In the genomic region with DNA sequence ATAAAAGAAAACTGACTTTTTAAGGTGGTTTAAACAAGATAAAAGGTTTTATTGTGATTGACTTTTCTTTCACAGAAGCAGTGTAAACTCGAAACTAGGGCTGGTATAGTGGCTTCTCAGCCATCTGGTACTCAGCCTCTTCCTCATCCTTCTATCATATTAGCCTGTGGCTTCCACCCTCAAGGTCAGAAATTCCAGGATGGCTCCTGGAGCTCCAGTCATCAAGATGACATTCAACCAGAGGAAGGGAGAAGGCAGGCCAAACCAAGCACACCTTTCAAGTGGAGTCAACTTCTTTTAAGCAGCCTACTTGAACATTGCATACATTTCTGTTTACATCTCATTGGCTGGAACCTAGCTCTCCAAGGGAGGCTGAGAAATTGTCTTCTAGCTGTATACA, we compare ENCODE assay signal across 11 cellular contexts. TPM values are rescaled to one million over a fixed set of nuclear protein-coding genes. Genes with fewer than 3 reads are reported as not detected.
A peak's percentile ranks its signal among the peaks of the same experiment; 100 is the strongest.
DNase-seq lines count a peak whose midpoint lies in the region; ATAC-seq and TF ChIP-seq lines count a peak whose summit lies in the region.
"Had no signal": no experiment of that assay in that cellular context is flagged by ENCODE, and none has a peak within 500 bp of the region (broad histone marks: within the 10 kb centered on the region; RNA-seq: fewer than 3 reads in every experiment).

No MANE protein-coding gene starts in this region.

- no peak for TF ChIP-seq CTCF in CD4-positive, alpha-beta T cell (IDR thresholded peaks at IDR 0.05)
- TF ChIP-seq CTCF in OCI-LY7 (conservative IDR thresholded peaks at IDR 0.05; ENCODE audit: low read length): no peak
- TF ChIP-seq CTCF in esophagus squamous epithelium (IDR thresholded peaks at IDR 0.05): no peak
- no peak for TF ChIP-seq CTCF in sigmoid colon (IDR thresholded peaks at IDR 0.05)

- H3K27me3 ChIP-seq in CD4-positive, alpha-beta T cell (ENCODE audit: control insufficient read depth, insufficient read depth, low read length): no peaks in the 10 kb centered on the region
- no peaks in the 10 kb centered on the region for H3K27me3 ChIP-seq in esophagus squamous epithelium
- no peaks in the 10 kb centered on the region for H3K27me3 ChIP-seq in sigmoid colon

- peaks cover 66% of the 10 kb centered on the region for H3K4me1 Mint-ChIP-seq in CD4-positive, alpha-beta T cell (ENCODE audit: low read depth)

- TF ChIP-seq POLR2A in esophagus squamous epithelium (IDR thresholded peaks at IDR 0.05): no peak
- no peak for TF ChIP-seq POLR2A in sigmoid colon (IDR thresholded peaks at IDR 0.05)

- H3K36me3 Mint-ChIP-seq in CD4-positive, alpha-beta T cell (ENCODE audit: low read depth): peaks cover 21% of the 10 kb centered on the region

- H4K20me1 ChIP-seq in OCI-LY7 (ENCODE audit: insufficient read depth, low read length): peaks cover 13% of the 10 kb centered on the region; the same call in 1 of the 2 replicates

- no peak for ATAC-seq in CD4-positive, alpha-beta T cell (ENCODE audit: poor library complexity)
- no peak for ATAC-seq in HG02759 (IDR thresholded peaks at IDR 0.05; ENCODE audit: unreplicated experiment)

- H3K4me1 ChIP-seq in OCI-LY7 (ENCODE audit: insufficient read depth, low read length, poor library complexity, severe bottlenecking) (peaks cover 38% of the 10 kb centered on the region), esophagus squamous epithelium (peaks cover 24 to 60% (median 37%) of the 10 kb centered on the region in 3 donors), sigmoid colon (peaks cover 0 to 42% (median 33%) of the 10 kb centered on the region in 4 donors)

- H3K27ac Mint-ChIP-seq in CD4-positive, alpha-beta T cell: peak overlapping the region; percentile 35

- POLR2A ChIA-PET in CD4-positive, alpha-beta T cell (lab: Charles Lee): interaction anchor here (0.9 to 5.0 kb wide), 3 partner anchors 8 to 21 kb away, joined by 4 to 70 read pairs (median 4); partner anchors contain the start of gene TLNRD1
- POLR2A ChIA-PET in OCI-LY7 (lab: Charles Lee): interaction anchor here (0.6 to 2.8 kb wide), 6 partner anchors 8 to 299 kb away, joined by 3 to 24 read pairs (median 4); partner anchors contain the start of gene TLNRD1

- H3K36me3 ChIP-seq in OCI-LY7 (ENCODE audit: insufficient read depth, low read length) (peaks cover 6% of the 10 kb centered on the region; the same call in 1 of the 2 replicates), esophagus squamous epithelium (peaks cover 0 to 3% (median 0%) of the 10 kb centered on the region in 3 donors), sigmoid colon (no peaks in the 10 kb centered on the region)

- H3K79me2 ChIP-seq in OCI-LY7 (ENCODE audit: insufficient read depth, low read depth, low read length): peaks cover 33% of the 10 kb centered on the region

- peak overlapping the region; percentile 92 for H3K4me2 ChIP-seq in OCI-LY7 (ENCODE audit: low read length)

- H3K27ac ChIP-seq in CD4-positive, alpha-beta T cell (ENCODE audit: low read depth, low read length): no peak overlapping the region
- H3K27ac ChIP-seq in OCI-LY7 (ENCODE audit: low read depth, low read length, poor library complexity, severe bottlenecking) (peak overlapping the region; percentile 47), esophagus squamous epithelium (peak overlapping the region; percentile 91 to 95 (median 92)), sigmoid colon (peak overlapping the region; percentile 89 to 94 (median 92))

- WGBS in esophagus squamous epithelium, 2 donors: 54 to 73% methylated on average over 1 of the region's 1 CpG
- 46 to 71% methylated on average over 1 of the region's 1 CpG for WGBS in sigmoid colon, 2 donors

- TF ChIP-seq EP300 in sigmoid colon (IDR thresholded peaks at IDR 0.05): no peak

- CTCF ChIA-PET in CD4-positive, alpha-beta T cell (lab: Charles Lee): interaction anchor here (1.4 to 3.9 kb wide), 2 partner anchors 10 to 13 kb away, joined by 6 to 15 read pairs; partner anchors contain the start of gene TLNRD1
- CTCF ChIA-PET in OCI-LY7 (lab: Charles Lee; ENCODE audit: unreplicated experiment): interaction anchor here (1.0 kb wide), 1 partner anchor 275 kb away, joined by 3 read pairs; no protein-coding TSS in a partner anchor

- BruUV-seq in OCI-LY7 (replicated peaks; lab: Mats Ljungman, UMichigan): no TSS peak

- intact Hi-C loops in CD4-positive, alpha-beta T cell (cut with DNase I, micrococcal nuclease): loop anchor here in 1 of 2 experiments (1.0 to 10.0 kb wide), 6 partner anchors 7 to 936 kb away; partner anchors contain the start of genes ABHD17C, FAH and ZFAND6
- intact Hi-C loops in OCI-LY7 (cut with micrococcal nuclease; ENCODE audit: unreplicated experiment): no loop called here
- intact Hi-C loops in esophagus squamous epithelium (cut with DNase I): no loop called here
- intact Hi-C loops in sigmoid colon (cut with DNase I): loop anchor here (10.0 kb wide), 1 partner anchor 1054 kb away; the partner anchor contains the start of gene MEX3B

- H3K9me2 ChIP-seq in OCI-LY7 (ENCODE audit: insufficient read depth, low read length): no peaks in the 10 kb centered on the region

- no peaks in the 10 kb centered on the region for H3K27me3 Mint-ChIP-seq in CD4-positive, alpha-beta T cell

- H3K9me3 Mint-ChIP-seq in CD4-positive, alpha-beta T cell: no peaks in the 10 kb centered on the region

- DNase-seq in CD4-positive, alpha-beta T cell: no peak
- DNase-seq in OCI-LY7 (ENCODE audit: low spot score) (no peak), esophagus squamous epithelium (lab: John Stamatoyannopoulos, UW) (no peak), sigmoid colon (no peak), SKM-1 treated with dmso at 0.1 percent for 144 hours (lab: John Stamatoyannopoulos, UW; ENCODE audit: unreplicated experiment) (no peak), hippocampal formation (lab: John Stamatoyannopoulos, UW) (no peak), nucleus accumbens (lab: John Stamatoyannopoulos, UW) (no peak)
- DNase-seq: activated T-cell treated with anti-CD3 and anti-CD28 coated beads, Interleukin-2, amount 50 U/mL, for 1 hour; stimulated activated CD8-positive, alpha-beta memory T cell treated with anti-CD3 and anti-CD28 coated beads, Interleukin-4, amount 100 ng/mL, for 48 hours; T1000 had no signal

- H3K4me3 ChIP-seq in OCI-LY7 (ENCODE audit: low read depth, low read length, poor library complexity, severe bottlenecking) (peak overlapping the region; percentile 15), esophagus squamous epithelium (no peak overlapping the region), sigmoid colon (no peak overlapping the region)

- H2AFZ ChIP-seq in OCI-LY7 (ENCODE audit: low read length): peak overlapping the region; percentile 97; the same call in 1 of the 2 replicates

- H3K4me3 Mint-ChIP-seq in CD4-positive, alpha-beta T cell: peak overlapping the region; percentile 95

- H3K9me3 ChIP-seq in CD4-positive, alpha-beta T cell (ENCODE audit: control insufficient read depth, low read length): no peaks in the 10 kb centered on the region
- no peaks in the 10 kb centered on the region for H3K9me3 ChIP-seq in OCI-LY7 (ENCODE audit: low read length)
- H3K9me3 ChIP-seq in esophagus squamous epithelium: no peaks in the 10 kb centered on the region
- H3K9me3 ChIP-seq in sigmoid colon: no peaks in the 10 kb centered on the region

RNA-seq across cellular contexts. Expression of gene MESD, which starts 1.3 kb away (rescaled TPM):
- total RNA-seq in CD4-positive, alpha-beta T cell: 10 to 100 TPM in 1 of 2 experiments, 1 to 10 TPM in 1; 8.4 to 10.2 TPM
- total RNA-seq in OCI-LY7 (2014; rRNA removed; shearing (Covaris generic)): 14.9 and 17.3 TPM in 2 replicates
- total RNA-seq in OCI-LY7 (2022) (27.7 and 27.9 TPM in 2 replicates), esophagus squamous epithelium (10 to 100 TPM; 13.8 to 25.4 (median 19.1) TPM), sigmoid colon (10 to 100 TPM; 11.7 to 20.8 (median 15.7) TPM)
- polyA plus RNA-seq in sigmoid colon: 10 to 100 TPM in 1 of 3 donors, 1 to 10 TPM in 2; 5.4 to 20.1 (median 6.9) TPM

RNA-seq across cellular contexts. Expression of gene TLNRD1, which starts 9.8 kb away (rescaled TPM):
- 10 to 100 TPM; 10.5 to 12.3 TPM for total RNA-seq in CD4-positive, alpha-beta T cell
- total RNA-seq in OCI-LY7 (2014; rRNA removed; shearing (Covaris generic)): 17.0 and 19.9 TPM in 2 replicates
- total RNA-seq in OCI-LY7 (2022): 17.4 and 17.5 TPM in 2 replicates
- total RNA-seq in esophagus squamous epithelium: 10 to 100 TPM; 17.2 to 57.8 (median 22.6) TPM
- total RNA-seq in sigmoid colon: 10 to 100 TPM; 12.5 to 18.3 (median 12.8) TPM
- 10 to 100 TPM in 1 of 3 donors, 1 to 10 TPM in 2; 6.6 to 10.6 (median 6.9) TPM for polyA plus RNA-seq in sigmoid colon
